23 cellular contexts compared by ENCODE assay signal in genomic region chr9:132605387-132605786, GRCh38. TPM values are rescaled to one million over a fixed set of nuclear protein-coding genes. Genes with fewer than 3 reads are reported as not detected.
DNase-seq lines count a peak whose midpoint lies in the region; ATAC-seq, FAIRE-seq and TF ChIP-seq lines count a peak whose summit lies in the region.
"Had no signal": no experiment of that assay in that cellular context is flagged by ENCODE, and none has a peak within 500 bp of the region (broad histone marks: within the 10 kb centered on the region; RNA-seq: fewer than 3 reads in every experiment).

No MANE protein-coding gene starts in this region.

- peaks cover 5% of the 10 kb centered on the region for H3K4me1 Mint-ChIP-seq in activated CD8-positive, alpha-beta T cell treated with anti-CD3 and anti-CD28 coated beads, Interleukin-2, amount 10 ng/mL, durations not matched to agents 7 days and 5 days (ENCODE audit: low read depth)
- no peaks in the 10 kb centered on the region for H3K4me1 Mint-ChIP-seq in activated CD8-positive, alpha-beta T cell treated with anti-CD3 and anti-CD28 coated beads for 36 hours (ENCODE audit: low read depth)
- no peaks in the 10 kb centered on the region for H3K4me1 Mint-ChIP-seq in type B pancreatic cell (ENCODE audit: unreplicated experiment)
- H3K4me1 Mint-ChIP-seq: CD8-positive, alpha-beta memory T cell had no signal

- H3K4me3 ChIP-seq in H1 (ENCODE audit: extremely low read depth in 1 of 4, insufficient read depth in 2 of 4, low read depth in 3 of 4, low read length in 4 of 4) (no peak overlapping the region), trophoblast cell (ENCODE audit: low read depth, low read length) (no peak overlapping the region), SJCRH30 (no peak overlapping the region)

- intact Hi-C loops in activated CD8-positive, alpha-beta T cell treated with anti-CD3 and anti-CD28 coated beads for 36 hours (cut with micrococcal nuclease), result no loop called here

- H3K27me3 ChIP-seq in H1 (replicated peaks in 1 of 4; ENCODE audit: control insufficient read depth in 3 of 4, extremely low read depth in 1 of 4, insufficient read depth in 3 of 4, low read length in 3 of 4) (no peaks in the 10 kb centered on the region), trophoblast cell (ENCODE audit: insufficient read depth, low read length) (no peaks in the 10 kb centered on the region), SJCRH30 (no peaks in the 10 kb centered on the region)

- no peak for FAIRE-seq in H1 (lab: Jason Lieb, UNC)
- FAIRE-seq: GM12892 had no signal

- H3K18ac ChIP-seq in H1 (ENCODE audit: extremely low read depth, low read length), result no peak overlapping the region
- H3K18ac ChIP-seq in trophoblast cell (ENCODE audit: low read length), result no peak overlapping the region

- H3K56ac ChIP-seq in H1 (replicated peaks; ENCODE audit: insufficient read length, low read depth, low read length), result no peak overlapping the region

- H4K91ac ChIP-seq in H1 (replicated peaks; ENCODE audit: insufficient read length, low read length) (no peak overlapping the region), trophoblast cell (ENCODE audit: low read depth, low read length) (peak overlapping the region; percentile 39)

- H3K23ac ChIP-seq in H1 (ENCODE audit: insufficient read length), result no peak overlapping the region
- no peak overlapping the region for H3K23ac ChIP-seq in trophoblast cell (ENCODE audit: low read length)

- no peak overlapping the region for H3K14ac ChIP-seq in H1 (ENCODE audit: insufficient read length)
- H3K14ac ChIP-seq in trophoblast cell (ENCODE audit: low read length), result no peak overlapping the region

- H3K27ac Mint-ChIP-seq in activated CD8-positive, alpha-beta T cell treated with anti-CD3 and anti-CD28 coated beads, Interleukin-2, amount 10 ng/mL, durations not matched to agents 7 days and 5 days, result peak overlapping the region; percentile 24
- no peak overlapping the region for H3K27ac Mint-ChIP-seq in activated CD8-positive, alpha-beta T cell treated with anti-CD3 and anti-CD28 coated beads for 36 hours
- H3K27ac Mint-ChIP-seq in type B pancreatic cell, result no peak overlapping the region

- 89% methylated on average over 6 of the region's 6 CpGs; no CpG with 5 or more reads in 1 of the 2 experiments for WGBS in H1 (ENCODE audit: extremely low coverage in 1 of 2, insufficient coverage in 1 of 2, insufficient read length in 1 of 2, insufficient replicate concordance in 2 of 2, low coverage in 1 of 2, low lambda C conversion rate in 2 of 2, missing lambda C conversion rate in 1 of 2), 2 experiments
- no CpG with 5 or more reads among the region's 6 CpGs for WGBS in trophoblast cell (ENCODE audit: extremely low coverage, insufficient coverage, insufficient read length)

- H3K36me3 Mint-ChIP-seq in activated CD8-positive, alpha-beta T cell treated with anti-CD3 and anti-CD28 coated beads, Interleukin-2, amount 10 ng/mL, durations not matched to agents 7 days and 5 days (ENCODE audit: low read depth), result peaks cover 20% of the 10 kb centered on the region
- H3K36me3 Mint-ChIP-seq in activated CD8-positive, alpha-beta T cell treated with anti-CD3 and anti-CD28 coated beads for 36 hours (ENCODE audit: low read depth), result peaks cover 77% of the 10 kb centered on the region
- peaks cover 31% of the 10 kb centered on the region for H3K36me3 Mint-ChIP-seq in type B pancreatic cell

- peaks cover 3 to 4% of the 10 kb centered on the region in 2 experiments for H4K20me1 ChIP-seq in H1 (replicated peaks in 1 of 2; ENCODE audit: control insufficient read depth in 1 of 2, insufficient read depth in 2 of 2, low read length in 2 of 2)

- H3K4me2 ChIP-seq in H1 (ENCODE audit: insufficient read depth in 1 of 2, low read depth in 2 of 2, low read length in 2 of 2) (no peak overlapping the region), trophoblast cell (ENCODE audit: low read length) (no peak overlapping the region)

- H3K36me3 ChIP-seq in H1 (ENCODE audit: control insufficient read depth in 2 of 4, insufficient read depth in 4 of 4, low read length in 3 of 4), result peaks cover 0 to 14% (median 2%) of the 10 kb centered on the region in 4 experiments; a peak in 6 of 8 replicates
- H3K36me3 ChIP-seq in trophoblast cell (ENCODE audit: control insufficient read depth in 1 of 2, insufficient read depth in 2 of 2, low read length in 2 of 2), result peaks cover 32 to 36% of the 10 kb centered on the region in 2 experiments
- H3K36me3 ChIP-seq in SJCRH30, result peaks cover 40% of the 10 kb centered on the region

- no peaks in the 10 kb centered on the region for H3K9me3 Mint-ChIP-seq in activated CD8-positive, alpha-beta T cell treated with anti-CD3 and anti-CD28 coated beads, Interleukin-2, amount 10 ng/mL, durations not matched to agents 7 days and 5 days (ENCODE audit: insufficient read depth)
- H3K9me3 Mint-ChIP-seq in activated CD8-positive, alpha-beta T cell treated with anti-CD3 and anti-CD28 coated beads for 36 hours, result no peaks in the 10 kb centered on the region
- H3K9me3 Mint-ChIP-seq in type B pancreatic cell, result no peaks in the 10 kb centered on the region
- H3K9me3 Mint-ChIP-seq: CD8-positive, alpha-beta memory T cell had no signal

- H3K4me3 Mint-ChIP-seq in activated CD8-positive, alpha-beta T cell treated with anti-CD3 and anti-CD28 coated beads, Interleukin-2, amount 10 ng/mL, durations not matched to agents 7 days and 5 days, result no peak overlapping the region
- no peak overlapping the region for H3K4me3 Mint-ChIP-seq in activated CD8-positive, alpha-beta T cell treated with anti-CD3 and anti-CD28 coated beads for 36 hours
- no peak overlapping the region for H3K4me3 Mint-ChIP-seq in type B pancreatic cell
- H3K4me3 Mint-ChIP-seq: CD8-positive, alpha-beta memory T cell had no signal

- H3K9ac ChIP-seq in H1 (replicated peaks in 1 of 4; ENCODE audit: extremely low read depth in 1 of 4, low read depth in 3 of 4, low read length in 3 of 4) (no peak overlapping the region), trophoblast cell (ENCODE audit: low read length) (no peak overlapping the region)

- H4K12ac ChIP-seq in trophoblast cell (ENCODE audit: low read depth, low read length), result no peak overlapping the region

- H3K27me3 Mint-ChIP-seq in activated CD8-positive, alpha-beta T cell treated with anti-CD3 and anti-CD28 coated beads, Interleukin-2, amount 10 ng/mL, durations not matched to agents 7 days and 5 days (ENCODE audit: low read depth), result no peaks in the 10 kb centered on the region
- no peaks in the 10 kb centered on the region for H3K27me3 Mint-ChIP-seq in activated CD8-positive, alpha-beta T cell treated with anti-CD3 and anti-CD28 coated beads for 36 hours
- H3K27me3 Mint-ChIP-seq in type B pancreatic cell, result no peaks in the 10 kb centered on the region

- no peak overlapping the region for H3K4ac ChIP-seq in H1 (replicated peaks; ENCODE audit: insufficient read length, low read depth, low read length)
- no peak overlapping the region for H3K4ac ChIP-seq in trophoblast cell (ENCODE audit: low read depth, low read length)

- H3K27ac ChIP-seq in RWPE1, result peak overlapping the region; percentile 23
- no peak overlapping the region for H3K27ac ChIP-seq in H1 (ENCODE audit: low read depth, low read length)
- H3K27ac ChIP-seq in trophoblast cell (ENCODE audit: low read depth, low read length), result no peak overlapping the region
- H3K27ac ChIP-seq in SJCRH30, result no peak overlapping the region
- H3K27ac ChIP-seq: C4-2B had no signal

- H3K4me1 ChIP-seq in H1 (replicated peaks in 1 of 4; ENCODE audit: control insufficient read depth in 3 of 4, insufficient read depth in 4 of 4, low read length in 3 of 4) (no peaks in the 10 kb centered on the region), trophoblast cell (ENCODE audit: control insufficient read depth in 1 of 2, insufficient read depth in 2 of 2, low read length in 2 of 2) (no peaks in the 10 kb centered on the region), SJCRH30 (no peaks in the 10 kb centered on the region)

- TF ChIP-seq RAD21 in H1 (IDR thresholded peaks at IDR 0.05 in 1 of 2, conservative IDR thresholded peaks at IDR 0.05 in 1 of 2; ENCODE audit: low read depth in 2 of 2, low read length in 2 of 2), result no peak

- H4K8ac ChIP-seq in H1 (ENCODE audit: extremely low read depth, insufficient read depth, low read length) (no peak overlapping the region), trophoblast cell (ENCODE audit: low read depth, low read length) (no peak overlapping the region)

- TF ChIP-seq POLR2A in H1 (IDR thresholded peaks at IDR 0.05; ENCODE audit: control extremely low read depth in 1 of 2, low read depth in 2 of 2, low read length in 2 of 2), result no peak

- H2AK5ac ChIP-seq in H1 (ENCODE audit: low read depth, low read length) (no peak overlapping the region), trophoblast cell (ENCODE audit: low read length) (no peak overlapping the region)

- TF ChIP-seq CTCF in activated CD8-positive, alpha-beta T cell treated with anti-CD3 and anti-CD28 coated beads for 36 hours (IDR thresholded peaks at IDR 0.05), result no peak
- TF ChIP-seq CTCF in RWPE1 (conservative IDR thresholded peaks at IDR 0.05; ENCODE audit: low read depth), result no peak
- TF ChIP-seq CTCF in H1 (IDR thresholded peaks at IDR 0.05; ENCODE audit: control extremely low read depth in 1 of 3, insufficient read depth in 1 of 3, low read depth in 1 of 3, low read length in 3 of 3), result no peak
- TF ChIP-seq CTCF in type B pancreatic cell (conservative IDR thresholded peaks at IDR 0.05), result no peak

- no peaks in the 10 kb centered on the region for H3K23me2 ChIP-seq in H1 (ENCODE audit: low read depth, low read length)

- H2BK15ac ChIP-seq in H1 (ENCODE audit: low read length), result no peak overlapping the region

- H2BK20ac ChIP-seq in H1 (ENCODE audit: low read length), result no peak overlapping the region

- peak overlapping the region; percentile 60; the same call in 1 of the 2 replicates for H2BK5ac ChIP-seq in H1 (ENCODE audit: low read depth, low read length)
- no peak overlapping the region for H2BK5ac ChIP-seq in trophoblast cell (ENCODE audit: low read depth, low read length, poor library complexity)

- DNase-seq in activated CD8-positive, alpha-beta T cell treated with anti-CD3 and anti-CD28 coated beads, Interleukin-2, amount 10 ng/mL, durations not matched to agents 7 days and 5 days, result no peak
- DNase-seq in activated CD8-positive, alpha-beta T cell treated with anti-CD3 and anti-CD28 coated beads for 36 hours, result no peak
- DNase-seq in RWPE1 (ENCODE audit: low spot score) (no peak), H1 (ENCODE audit: low read depth in 1 of 2, low spot score in 2 of 2) (no peak), trophoblast cell (no peak), type B pancreatic cell (ENCODE audit: extremely low spot score, unreplicated experiment) (no peak), SJCRH30 (no peak)
- DNase-seq: 8988T; Calu3; CD8-positive, alpha-beta memory T cell; DMS153; H7; MV-4-11; NCI-H2029 treated with DMSO at 0.1 percent for 48 hours; NCI-H2171 treated with DMSO at 0.1 percent for 48 hours; NCI-H526; Right ventricle myocardium superior; SW 1271 had no signal

- H3K9me3 ChIP-seq in H1 (ENCODE audit: insufficient read depth in 2 of 2, low read depth in 1 of 2, low read length in 1 of 2), result no peaks in the 10 kb centered on the region
- peaks cover 3% of the 10 kb centered on the region for H3K9me3 ChIP-seq in trophoblast cell (ENCODE audit: insufficient read depth, low read depth, low read length)
- H3K9me3 ChIP-seq in SJCRH30 (replicated peaks), result no peaks in the 10 kb centered on the region

- no peak overlapping the region for H2BK12ac ChIP-seq in H1 (ENCODE audit: low read depth, low read length)
- no peak overlapping the region for H2BK12ac ChIP-seq in trophoblast cell (ENCODE audit: low read length)

- H2AFZ ChIP-seq in H1 (ENCODE audit: low read length) (no peak overlapping the region), trophoblast cell (ENCODE audit: insufficient read depth, low read length, poor library complexity) (no peak overlapping the region)

- CTCF ChIA-PET in activated CD8-positive, alpha-beta T cell treated with anti-CD3 and anti-CD28 coated beads, Interleukin-2, amount 10 ng/mL, durations not matched to agents 7 days and 5 days (lab: Charles Lee), result no interaction called here
- CTCF ChIA-PET in activated CD8-positive, alpha-beta T cell treated with anti-CD3 and anti-CD28 coated beads for 36 hours (lab: Charles Lee), result no interaction called here
- CTCF ChIA-PET in RWPE1 (lab: Yijun Ruan, JAX), result interaction anchor here (0.5 to 0.6 kb wide), 2 partner anchors 16 to 62 kb away, joined by 3 to 5 read pairs; no protein-coding TSS in a partner anchor
- CTCF ChIA-PET in H1 (lab: Charles Lee; ENCODE audit: partially characterized antibody), result interaction anchor here (2.0 kb wide), 1 partner anchor 39 kb away, joined by 4 read pairs; no protein-coding TSS in a partner anchor

- H2BK120ac ChIP-seq in H1 (replicated peaks; ENCODE audit: low read depth, low read length) (peak overlapping the region; percentile 41), trophoblast cell (ENCODE audit: insufficient read depth, low read length, poor library complexity) (no peak overlapping the region)

- no peak for ATAC-seq in activated CD8-positive, alpha-beta T cell treated with anti-CD3 and anti-CD28 coated beads, Interleukin-2, amount 10 ng/mL, durations not matched to agents 7 days and 5 days
- no peak for ATAC-seq in activated CD8-positive, alpha-beta T cell treated with anti-CD3 and anti-CD28 coated beads for 36 hours
- ATAC-seq in GM21723 (IDR thresholded peaks at IDR 0.05; ENCODE audit: unreplicated experiment), result no peak

- no peak for TF ChIP-seq EP300 in H1 (IDR thresholded peaks at IDR 0.05; ENCODE audit: borderline replicate concordance in 1 of 2, low read depth in 2 of 2, low read length in 2 of 2)

- H3K79me2 ChIP-seq in H1 (ENCODE audit: control insufficient read depth in 1 of 2, insufficient read depth in 2 of 2, low read length in 2 of 2) (no peaks in the 10 kb centered on the region), trophoblast cell (ENCODE audit: control insufficient read depth, insufficient read depth, low read length, poor library complexity) (no peaks in the 10 kb centered on the region)

- peaks cover 2% of the 10 kb centered on the region for H3K79me1 ChIP-seq in H1 (ENCODE audit: low read depth, low read length)
- no peaks in the 10 kb centered on the region for H3K79me1 ChIP-seq in trophoblast cell (ENCODE audit: low read length)

- POLR2A ChIA-PET in activated CD8-positive, alpha-beta T cell treated with anti-CD3 and anti-CD28 coated beads, Interleukin-2, amount 10 ng/mL, durations not matched to agents 7 days and 5 days (lab: Charles Lee), result no interaction called here
- POLR2A ChIA-PET in activated CD8-positive, alpha-beta T cell treated with anti-CD3 and anti-CD28 coated beads for 36 hours (lab: Charles Lee), result no interaction called here
- POLR2A ChIA-PET in RWPE1 (lab: Yijun Ruan, JAX; ENCODE audit: low non-redundant PET) (no interaction called here), H1 (lab: Charles Lee; ENCODE audit: partially characterized antibody) (interaction anchor here (1.2 to 1.8 kb wide), 2 partner anchors 13 to 15 kb away, joined by 3 read pairs; no protein-coding TSS in a partner anchor)

- H4K5ac ChIP-seq in H1 (ENCODE audit: insufficient read length, low read depth, low read length), result no peak overlapping the region

RNA-seq across cellular contexts. Expression of gene BARHL1, which starts 23.0 kb away (rescaled TPM):
- not detected for total RNA-seq in activated CD8-positive, alpha-beta T cell treated with anti-CD3 and anti-CD28 coated beads, Interleukin-2, amount 10 ng/mL, durations not matched to agents 7 days and 5 days
- not detected for total RNA-seq in activated CD8-positive, alpha-beta T cell treated with anti-CD3 and anti-CD28 coated beads for 36 hours
- total RNA-seq in H1 (2021; fragmentation: NEBNext Ultra II Directional; extraction: Animal tissue kit (Norgen Biotek cat#: 25700)), result not detected in 2 replicates
- polyA plus RNA-seq in H1 (2011; rRNA removed), result 0.06 TPM in 1 of 2 replicates, not detected in the other
- 0.03 TPM for polyA plus RNA-seq in H1 (2011; cell fraction: cytosol; rRNA removed)
- polyA plus RNA-seq in H1 (2011; cell fraction: nucleus; rRNA removed), result 0.14 TPM
- polyA plus RNA-seq in H1 (2012, experiment 1 of 2), result not detected in 4 replicates
- polyA plus RNA-seq in H1 (2012, experiment 2 of 2), result not detected
- not detected for polyA plus RNA-seq in H1 (2013, experiment 1 of 2)
- polyA plus RNA-seq in H1 (2013, experiment 2 of 2), result not detected
- polyA minus RNA-seq in H1 (2011; rRNA and poly(A)+ RNA removed), result not detected in 2 replicates
- not detected for polyA minus RNA-seq in H1 (2011; cell fraction: cytosol; rRNA and poly(A)+ RNA removed)
- polyA minus RNA-seq in H1 (2011; cell fraction: nucleus; rRNA and poly(A)+ RNA removed), result not detected
- not detected in 2 replicates for polyA plus RNA-seq in trophoblast cell (2013)
- 0.14 TPM in 1 of 2 replicates, not detected in the other for total RNA-seq in type B pancreatic cell (ENCODE audit: low replicate concordance)
- not detected in 2 replicates for total RNA-seq in SJCRH30 (2014; rRNA removed; shearing (Covaris generic))
- total RNA-seq: Calu3; CD8-positive, alpha-beta memory T cell; G401; H7; HT1080; Right ventricle myocardium superior had no signal
- polyA plus RNA-seq: CD8-positive, alpha-beta memory T cell had no signal

Comparison
In these comparisons a context has a peak if more than half of its experiments do, and no peak if none do; other contexts are left out.
1. CTCF ChIA-PET loops: an anchor here in RWPE1 (0.5 to 0.6 kb wide) and H1 (2.0 kb wide); none called in activated CD8-positive, alpha-beta T cell treated with anti-CD3 and anti-CD28 coated beads, Interleukin-2, amount 10 ng/mL, durations not matched to agents 7 days and 5 days and activated CD8-positive, alpha-beta T cell treated with anti-CD3 and anti-CD28 coated beads for 36 hours.